ENCODE assay signal across 28 cellular contexts in genomic region chrY:21005516-21005915, GRCh38.
"Had no signal": no experiment of that assay in that cellular context is flagged by ENCODE, and none has a peak within 500 bp of the region (broad histone marks: within the 10 kb centered on the region; RNA-seq: fewer than 3 reads in every experiment).

No MANE protein-coding gene starts in this region.

- H3K36me3 ChIP-seq: gastrocnemius medialis, left lung, lower lobe of right lung, neural progenitor cell, thoracic aorta had no signal

- H2AFZ ChIP-seq: neural progenitor cell, parathyroid adenoma had no signal

- H3K27me3 ChIP-seq: gastrocnemius medialis, left lung, neural progenitor cell had no signal

- H3K9ac ChIP-seq: neural progenitor cell, parathyroid adenoma, SK-N-SH had no signal

- H3K4me3 Mint-ChIP-seq: activated CD4-positive, alpha-beta T cell treated with anti-CD3 and anti-CD28 coated beads, Interleukin-2, amount 10 ng/mL, durations not matched to agents 7 days and 5 days; activated T-helper 1 cell treated with anti-CD3 and anti-CD28 coated beads, Interleukin-12 subunit alpha, Interleukin-12 subunit beta, Interleukin-2, Interleukin-4 antibody, amounts not matched to agents 30 ng/mL and 10 ng/mL and 1 ng/mL, durations not matched to agents 14 hours and 24 hours and 36 hours; effector memory CD8-positive, alpha-beta T cell; natural killer cell; neural progenitor cell; T-helper 1 cell treated with Interleukin-12 subunit alpha and Interleukin-12 subunit beta and Interleukin-4 antibody, amounts not matched to agents 30 μg/mL and 1 μg/mL, for 36 hours had no signal

- H3K9me3 ChIP-seq: gastrocnemius medialis, left lung, lower lobe of right lung, psoas muscle, SK-N-SH, thoracic aorta had no signal

- H3K79me2 ChIP-seq: parathyroid adenoma had no signal

- H3K27ac ChIP-seq: gastrocnemius medialis, left lung, lower lobe of right lung, neural progenitor cell, parathyroid adenoma, psoas muscle, thoracic aorta had no signal

- H3K4me3 ChIP-seq: gastrocnemius medialis, left lung, lower lobe of right lung, neural progenitor cell, psoas muscle, smooth muscle cell, thoracic aorta had no signal

- H3K4me1 ChIP-seq: gastrocnemius medialis, left lung, lower lobe of right lung, neural progenitor cell, parathyroid adenoma, psoas muscle had no signal

- H3K27me3 Mint-ChIP-seq: activated CD4-positive, alpha-beta T cell treated with anti-CD3 and anti-CD28 coated beads, Interleukin-2, amount 10 ng/mL, durations not matched to agents 7 days and 5 days; effector memory CD8-positive, alpha-beta T cell had no signal

- H3K4me2 ChIP-seq: neural progenitor cell, SK-N-SH, smooth muscle cell had no signal

- H3K27ac Mint-ChIP-seq: activated CD4-positive, alpha-beta T cell treated with anti-CD3 and anti-CD28 coated beads, Interleukin-2, amount 10 ng/mL, durations not matched to agents 7 days and 5 days; activated T-helper 1 cell treated with anti-CD3 and anti-CD28 coated beads, Interleukin-12 subunit alpha, Interleukin-12 subunit beta, Interleukin-2, Interleukin-4 antibody, amounts not matched to agents 30 ng/mL and 10 ng/mL and 1 ng/mL, durations not matched to agents 14 hours and 24 hours and 36 hours; effector memory CD8-positive, alpha-beta T cell; natural killer cell; neural progenitor cell; T-helper 1 cell treated with Interleukin-12 subunit alpha and Interleukin-12 subunit beta and Interleukin-4 antibody, amounts not matched to agents 30 μg/mL and 1 μg/mL, for 36 hours had no signal

- H3K4me1 Mint-ChIP-seq: natural killer cell, neural progenitor cell had no signal

- DNase-seq: activated CD4-positive, alpha-beta T cell treated with anti-CD3 and anti-CD28 coated beads, Interleukin-2, amount 10 ng/mL, durations not matched to agents 7 days and 5 days; activated CD8-positive, alpha-beta memory T cell treated with anti-CD3 and anti-CD28 coated beads for 24 hours; activated gamma-delta T cell; activated T-cell treated with anti-CD3 and anti-CD28 coated beads, Interleukin-2, amount 50 U/mL, for 1 hour; amygdala; caudate nucleus; cortex of kidney; effector memory CD8-positive, alpha-beta T cell; erythroblast; gastrocnemius medialis; glutamatergic neuron; left lung; lower lobe of right lung; mesendoderm; natural killer cell; occipital lobe; psoas muscle; SK-N-SH; stimulated activated CD4-positive, alpha-beta T cell treated with anti-CD3 and anti-CD28 coated beads, Interleukin-2, amount 100 ng/mL, for 24 hours; stimulated activated naive CD4-positive, alpha-beta T cell treated with Interleukin-2 at 50 U/mL for 16 hours; SW 1271; trophoblast cell had no signal

- ATAC-seq: effector memory CD8-positive, alpha-beta T cell; gastrocnemius medialis; left lung; lower lobe of right lung; psoas muscle had no signal

- H3K9me3 Mint-ChIP-seq: activated T-helper 1 cell treated with anti-CD3 and anti-CD28 coated beads, Interleukin-12 subunit alpha, Interleukin-12 subunit beta, Interleukin-2, Interleukin-4 antibody, amounts not matched to agents 30 ng/mL and 10 ng/mL and 1 ng/mL, durations not matched to agents 14 hours and 24 hours and 36 hours; effector memory CD8-positive, alpha-beta T cell; neural progenitor cell had no signal
